Comparison of ENCODE assay signal across 11 cellular contexts in genomic region chr2:156476021-156476420, GRCh38. TPM values are rescaled to one million over a fixed set of nuclear protein-coding genes. Genes with fewer than 3 reads are reported as not detected.
A peak's percentile ranks its signal among the peaks of the same experiment; 100 is the strongest.
DNase-seq lines count a peak whose midpoint lies in the region; ATAC-seq and TF ChIP-seq lines count a peak whose summit lies in the region.
"Had no signal": no experiment of that assay in that cellular context is flagged by ENCODE, and none has a peak within 500 bp of the region (broad histone marks: within the 10 kb centered on the region; RNA-seq: fewer than 3 reads in every experiment).

No MANE protein-coding gene starts in this region.

- peaks cover 11% of the 10 kb centered on the region; the same call in 1 of the 2 replicates for H3K79me2 ChIP-seq in OCI-LY3 (ENCODE audit: low read length)

- no peak overlapping the region for H2AFZ ChIP-seq in OCI-LY3 (ENCODE audit: low read depth, low read length)

- H3K27ac ChIP-seq in OCI-LY3 (ENCODE audit: low read length), result no peak overlapping the region
- H3K27ac ChIP-seq: BLaER1 treated with 17β-estradiol and CSF1 and Interleukin-3, amounts not matched to agents 10 nM and 100 nM had no signal

- intact Hi-C loops in natural killer cell (cut with micrococcal nuclease), result no loop called here
- intact Hi-C loops in CD14-positive monocyte (cut with micrococcal nuclease), result no loop called here

- no peaks in the 10 kb centered on the region for H3K27me3 ChIP-seq in OCI-LY3 (ENCODE audit: low read depth, low read length)
- H3K27me3 ChIP-seq in HAP-1 (ENCODE audit: low read depth), result no peaks in the 10 kb centered on the region
- H3K27me3 ChIP-seq: BLaER1 treated with 17β-estradiol and CSF1 and Interleukin-3, amounts not matched to agents 10 nM and 100 nM had no signal

- H3K4me3 ChIP-seq in OCI-LY3 (ENCODE audit: low read length), result 0 out of 2 replicates have a peak overlapping the region, but pooled peaks have one; percentile 30
- no peak overlapping the region for H3K4me3 ChIP-seq in HAP-1
- H3K4me3 ChIP-seq: BLaER1 treated with 17β-estradiol and CSF1 and Interleukin-3, amounts not matched to agents 10 nM and 100 nM had no signal

- peak; percentile 36 for ATAC-seq in GM18511 (IDR thresholded peaks at IDR 0.05; ENCODE audit: unreplicated experiment)
- peak; percentile 43 for ATAC-seq in HG02588 (IDR thresholded peaks at IDR 0.05; ENCODE audit: unreplicated experiment)
- no peak for ATAC-seq in natural killer cell

- H3K4me1 Mint-ChIP-seq in natural killer cell, result peaks cover 58 to 63% of the 10 kb centered on the region in 2 donors
- H3K4me1 Mint-ChIP-seq in CD14-positive monocyte, result peaks cover 57% of the 10 kb centered on the region

- H3K36me3 Mint-ChIP-seq in natural killer cell (no peaks in the 10 kb centered on the region), CD14-positive monocyte (peaks cover 23 to 33% of the 10 kb centered on the region in 2 donors)

- no peak for TF ChIP-seq CTCF in OCI-LY3 (IDR thresholded peaks at IDR 0.05; ENCODE audit: low read depth, low read length)
- TF ChIP-seq CTCF in natural killer cell (IDR thresholded peaks at IDR 0.05), result no peak
- no peak for TF ChIP-seq CTCF in CD14-positive monocyte (IDR thresholded peaks at IDR 0.05)

- no peaks in the 10 kb centered on the region for H3K27me3 Mint-ChIP-seq in natural killer cell (ENCODE audit: low read depth in 2 of 2)
- H3K27me3 Mint-ChIP-seq in CD14-positive monocyte (ENCODE audit: low read depth in 3 of 3), result no peaks in the 10 kb centered on the region

- peaks cover 33% of the 10 kb centered on the region for H4K20me1 ChIP-seq in OCI-LY3 (ENCODE audit: insufficient read depth, low read length)

- no peak overlapping the region for H3K9ac ChIP-seq in OCI-LY3 (ENCODE audit: low read length)
- H3K9ac ChIP-seq: BLaER1 treated with 17β-estradiol and CSF1 and Interleukin-3, amounts not matched to agents 10 nM and 100 nM had no signal

- H3K36me3 ChIP-seq in OCI-LY3 (replicated peaks; ENCODE audit: low read depth, low read length), result peaks cover 6% of the 10 kb centered on the region
- 0 out of 2 replicates have a peak, but pooled peaks cover 5% of the 10 kb centered on the region for H3K36me3 ChIP-seq in HAP-1 (replicated peaks)

- peak overlapping the region; percentile 45 for H3K4me2 ChIP-seq in OCI-LY3 (ENCODE audit: low read length)
- H3K4me2 ChIP-seq: BLaER1 treated with 17β-estradiol and CSF1 and Interleukin-3, amounts not matched to agents 10 nM and 100 nM had no signal

- H3K9me3 Mint-ChIP-seq in natural killer cell (no peaks in the 10 kb centered on the region), CD14-positive monocyte (no peaks in the 10 kb centered on the region)
- H3K9me3 Mint-ChIP-seq: nephron had no signal

- peaks cover 39% of the 10 kb centered on the region for H3K4me1 ChIP-seq in OCI-LY3 (ENCODE audit: low read length)
- H3K4me1 ChIP-seq in HAP-1, result peaks cover 7% of the 10 kb centered on the region

- no peaks in the 10 kb centered on the region for H3K9me3 ChIP-seq in OCI-LY3 (ENCODE audit: insufficient read depth, low read length)
- no peaks in the 10 kb centered on the region for H3K9me3 ChIP-seq in HAP-1

- H3K27ac Mint-ChIP-seq in natural killer cell (peak overlapping the region; percentile 11 to 85), CD14-positive monocyte (peak overlapping the region in 2 of 7 donors; percentile 15 to 21)
- H3K27ac Mint-ChIP-seq: nephron had no signal

- DNase-seq in natural killer cell, result no peak
- DNase-seq in GM03348 (ENCODE audit: low spot score), result no peak
- DNase-seq in HAP-1 (ENCODE audit: low spot score in 2 of 2), result no peak
- no peak for DNase-seq in activated CD4-positive, CD25-positive, alpha-beta regulatory T cell (lab: John Stamatoyannopoulos, UW)
- no peak for DNase-seq in CD14-positive monocyte (ENCODE audit: low spot score)
- DNase-seq: erythroblast had no signal

- in situ Hi-C loops in HAP-1 (cut with MboI; ENCODE audit: low sequenced_read_pairs), result no loop called here

- H3K4me3 Mint-ChIP-seq in natural killer cell, result no peak overlapping the region
- no peak overlapping the region for H3K4me3 Mint-ChIP-seq in CD14-positive monocyte
- H3K4me3 Mint-ChIP-seq: nephron had no signal

RNA-seq across cellular contexts. Expression of gene GPD2, which starts 39.8 kb away (rescaled TPM):
- 10 to 100 TPM; 12.5 to 20.2 (median 18.3) TPM for total RNA-seq in natural killer cell
- polyA plus RNA-seq in CD14-positive monocyte, result 10 to 100 TPM; 13.4 to 17.1 TPM

Comparison
In these comparisons a context has a peak if more than half of its experiments do, and no peak if none do; other contexts are left out.
1. ATAC-seq: peak in GM18511 (single experiment) and HG02588 (single experiment); none in natural killer cell (0 of 3).